8 cellular contexts compared by ENCODE assay signal in genomic region chr10:69362471-69362954, GRCh38. TPM values are rescaled to one million over a fixed set of nuclear protein-coding genes. Genes with fewer than 3 reads are reported as not detected.
DNase-seq lines count a peak whose midpoint lies in the region; ATAC-seq, FAIRE-seq and TF ChIP-seq lines count a peak whose summit lies in the region.

No MANE protein-coding gene starts in this region.

- no peak for ATAC-seq in GM21515 (IDR thresholded peaks at IDR 0.05; ENCODE audit: unreplicated experiment)

- FAIRE-seq in RCC 7860 (lab: Jason Lieb, UNC): peak; percentile 71

- WGBS in esophagus, 2 donors: 49 to 51% methylated on average over 13 of the region's 13 CpGs
- 46% methylated on average over 13 of the region's 13 CpGs for WGBS in prostate gland

- H3K27ac ChIP-seq in esophagus (ENCODE audit: low read depth in 2 of 2, low read length in 1 of 2) (peak overlapping the region; percentile 94), prostate gland (peak overlapping the region; percentile 77 to 86)

- peaks cover 15 to 40% of the 10 kb centered on the region in 2 donors for H3K4me1 ChIP-seq in esophagus (ENCODE audit: control insufficient read depth in 2 of 2, insufficient read depth in 2 of 2, low read length in 1 of 2)
- H3K4me1 ChIP-seq in prostate gland (replicated peaks): peaks cover 31% of the 10 kb centered on the region

- no peaks in the 10 kb centered on the region for H3K9me3 ChIP-seq in esophagus (ENCODE audit: control insufficient read depth in 2 of 2, insufficient read depth in 1 of 2, low read depth in 1 of 2, low read length in 1 of 2)
- no peaks in the 10 kb centered on the region for H3K9me3 ChIP-seq in prostate gland

- H3K4me3 ChIP-seq in esophagus (ENCODE audit: low read depth in 1 of 2, low read length in 2 of 2) (no peak overlapping the region), prostate gland (no peak overlapping the region)

- no peak for TF ChIP-seq POLR2A in prostate gland (IDR thresholded peaks at IDR 0.05)

- intact Hi-C loops in prostate gland (cut with DNase I): loop anchor here (5.0 kb wide), 1 partner anchor 45 kb away; no protein-coding TSS in a partner anchor

- peak; percentile 43 for DNase-seq in D341Med (ENCODE audit: low spot score)
- peak; percentile 73 for DNase-seq in RCC 7860 (ENCODE audit: low spot score)
- peak; percentile 65 for DNase-seq in prostate gland (ENCODE audit: low spot score)
- no peak for DNase-seq in iPS-NIHi11 (ENCODE audit: low spot score)
- no peak for DNase-seq in SIG-M5 (lab: John Stamatoyannopoulos, UW)
- no peak for DNase-seq in OCI-M1 (lab: John Stamatoyannopoulos, UW)

- TF ChIP-seq CTCF in prostate gland (IDR thresholded peaks at IDR 0.05): no peak

- no peaks in the 10 kb centered on the region for H3K27me3 ChIP-seq in esophagus (ENCODE audit: control insufficient read depth in 1 of 2, insufficient read depth in 2 of 2, low read length in 2 of 2)
- no peaks in the 10 kb centered on the region for H3K27me3 ChIP-seq in prostate gland (replicated peaks; ENCODE audit: insufficient read depth)

- H3K36me3 ChIP-seq in esophagus (ENCODE audit: control insufficient read depth in 2 of 2, insufficient read depth in 2 of 2, low read length in 1 of 2) (peaks cover 4 to 18% of the 10 kb centered on the region in 2 donors), prostate gland (no peaks in the 10 kb centered on the region)

RNA-seq across cellular contexts. Expression of gene TACR2, which starts 54.2 kb away (rescaled TPM):
- polyA plus RNA-seq in esophagus: 1 to 10 TPM; 5.8 to 9.6 TPM
- 1 to 10 TPM in 1 of 2 donors, under 1 TPM in 1; 0.77 to 2.4 TPM for total RNA-seq in prostate gland

Comparison
In these comparisons a context has a peak if more than half of its experiments do, and no peak if none do; other contexts are left out.
1. DNase-seq: peak in D341Med (single experiment), RCC 7860 (single experiment) and prostate gland (single experiment); none in iPS-NIHi11 (single experiment), SIG-M5 (single experiment) and OCI-M1 (single experiment).